14 cellular contexts compared by ENCODE assay signal in genomic region chr3:38327335-38328009, GRCh38. TPM values are rescaled to one million over a fixed set of nuclear protein-coding genes. Genes with fewer than 3 reads are reported as not detected.
DNase-seq lines count a peak whose midpoint lies in the region; ATAC-seq and TF ChIP-seq lines count a peak whose summit lies in the region.
"Had no signal": no experiment of that assay in that cellular context is flagged by ENCODE, and none has a peak within 500 bp of the region (broad histone marks: within the 10 kb centered on the region; RNA-seq: fewer than 3 reads in every experiment).

No MANE protein-coding gene starts in this region.

- no peak for TF ChIP-seq CTCF in smooth muscle cell (IDR thresholded peaks at IDR 0.05; ENCODE audit: borderline replicate concordance, insufficient read depth, poor library complexity, severe bottlenecking)
- TF ChIP-seq CTCF in psoas muscle (IDR thresholded peaks at IDR 0.05): no peak
- TF ChIP-seq CTCF in colonic mucosa (IDR thresholded peaks at IDR 0.05): no peak

- intact Hi-C loops in activated CD4-positive, alpha-beta T cell treated with anti-CD3 and anti-CD28 coated beads for 36 hours (cut with DNase I, micrococcal nuclease): no loop called here
- intact Hi-C loops in psoas muscle (cut with DNase I): no loop called here
- intact Hi-C loops in colonic mucosa (cut with DNase I): no loop called here

- H3F3A ChIP-seq in smooth muscle cell (ENCODE audit: low read depth): no peaks in the 10 kb centered on the region

- POLR2A ChIA-PET in activated CD4-positive, alpha-beta T cell treated with anti-CD3 and anti-CD28 coated beads for 36 hours (lab: Charles Lee): no interaction called here

- no peaks in the 10 kb centered on the region for H3K36me3 Mint-ChIP-seq in activated CD4-positive, alpha-beta T cell treated with anti-CD3 and anti-CD28 coated beads for 36 hours (ENCODE audit: low read depth)

- DNase-seq in activated CD4-positive, alpha-beta T cell treated with anti-CD3 and anti-CD28 coated beads for 36 hours: no peak
- DNase-seq in activated CD4-positive, alpha-beta T cell treated with anti-CD3 and anti-CD28 coated beads, Interleukin-2, amount 50 U/mL, for 4 hours: no peak
- peak; percentile 59 for DNase-seq in RKO (ENCODE audit: low spot score)
- DNase-seq in epithelial cell of prostate (ENCODE audit: low read depth, low spot score): peak; percentile 69
- DNase-seq in smooth muscle cell (lab: John Stamatoyannopoulos, UW; ENCODE audit: unreplicated experiment): no peak
- no peak for DNase-seq in psoas muscle
- no peak for DNase-seq in NCI-H1105 treated with DMSO at 0.1 percent for 48 hours (lab: John Stamatoyannopoulos, UW)
- no peak for DNase-seq in colonic mucosa
- DNase-seq: activated CD4-positive, alpha-beta T cell treated with anti-CD3 and anti-CD28 coated beads, Interleukin-2, amount 50 U/mL, for 48 hours; effector CD4-positive, alpha-beta T cell; midbrain; NCI-H1694 had no signal

- H3K9me3 ChIP-seq in smooth muscle cell (replicated peaks; ENCODE audit: low read depth): no peaks in the 10 kb centered on the region
- H3K9me3 ChIP-seq in psoas muscle: no peaks in the 10 kb centered on the region
- H3K9me3 ChIP-seq in colonic mucosa: no peaks in the 10 kb centered on the region
- H3K9me3 ChIP-seq: tibial artery had no signal

- ATAC-seq in activated CD4-positive, alpha-beta T cell treated with anti-CD3 and anti-CD28 coated beads for 36 hours: peak; percentile 83
- no peak for ATAC-seq in psoas muscle

- H3K79me2 ChIP-seq in smooth muscle cell (ENCODE audit: low read depth): no peaks in the 10 kb centered on the region

- no peaks in the 10 kb centered on the region for H3K9me3 Mint-ChIP-seq in activated CD4-positive, alpha-beta T cell treated with anti-CD3 and anti-CD28 coated beads for 36 hours (ENCODE audit: low read depth)

- H3K27me3 ChIP-seq in smooth muscle cell (ENCODE audit: low read depth) (no peaks in the 10 kb centered on the region), psoas muscle (ENCODE audit: insufficient read depth in 3 of 3, low read length in 2 of 3) (no peaks in the 10 kb centered on the region), colonic mucosa (no peaks in the 10 kb centered on the region)

- peaks cover 3% of the 10 kb centered on the region for H3K4me1 Mint-ChIP-seq in activated CD4-positive, alpha-beta T cell treated with anti-CD3 and anti-CD28 coated beads for 36 hours

- H3K9ac ChIP-seq in smooth muscle cell (ENCODE audit: low read depth): no peak overlapping the region
- H3K9ac ChIP-seq in colonic mucosa (ENCODE audit: low read depth in 2 of 2, low read length in 2 of 2): no peak overlapping the region

- CTCF ChIA-PET in activated CD4-positive, alpha-beta T cell treated with anti-CD3 and anti-CD28 coated beads for 36 hours (lab: Charles Lee): interaction anchor here (0.8 to 1.1 kb wide), 2 partner anchors 18 to 296 kb away, joined by 3 read pairs; no protein-coding TSS in a partner anchor

- H3K36me3 ChIP-seq in smooth muscle cell (ENCODE audit: low read depth) (no peaks in the 10 kb centered on the region), psoas muscle (ENCODE audit: insufficient read depth in 1 of 2, low read depth in 1 of 2) (no peaks in the 10 kb centered on the region), colonic mucosa (no peaks in the 10 kb centered on the region)
- H3K36me3 ChIP-seq: tibial artery had no signal

- no peak overlapping the region for H2AFZ ChIP-seq in smooth muscle cell (ENCODE audit: low read depth)

- no peak overlapping the region for H3K27ac Mint-ChIP-seq in activated CD4-positive, alpha-beta T cell treated with anti-CD3 and anti-CD28 coated beads for 36 hours

- H3K4me3 Mint-ChIP-seq in activated CD4-positive, alpha-beta T cell treated with anti-CD3 and anti-CD28 coated beads for 36 hours: no peak overlapping the region

- H3K4me2 ChIP-seq in smooth muscle cell: no peak overlapping the region
- H3K4me2 ChIP-seq: A549 had no signal

- peak overlapping the region; percentile 51 for H3K27ac ChIP-seq in epithelial cell of prostate
- H3K27ac ChIP-seq in smooth muscle cell (ENCODE audit: low read depth): peak overlapping the region; percentile 52
- H3K27ac ChIP-seq in psoas muscle: no peak overlapping the region
- H3K27ac ChIP-seq in colonic mucosa: no peak overlapping the region
- H3K27ac ChIP-seq: A549, tibial artery had no signal

- no peaks in the 10 kb centered on the region for H3K27me3 Mint-ChIP-seq in activated CD4-positive, alpha-beta T cell treated with anti-CD3 and anti-CD28 coated beads for 36 hours

- H4K20me1 ChIP-seq in smooth muscle cell (ENCODE audit: low read depth): no peaks in the 10 kb centered on the region

- no peaks in the 10 kb centered on the region for H3K4me1 ChIP-seq in smooth muscle cell (ENCODE audit: low read depth)
- no peaks in the 10 kb centered on the region for H3K4me1 ChIP-seq in psoas muscle
- no peaks in the 10 kb centered on the region for H3K4me1 ChIP-seq in colonic mucosa
- H3K4me1 ChIP-seq: tibial artery had no signal

- H3K4me3 ChIP-seq in smooth muscle cell (no peak overlapping the region), psoas muscle (no peak overlapping the region), colonic mucosa (no peak overlapping the region)
- H3K4me3 ChIP-seq: A549, tibial artery had no signal

RNA-seq across cellular contexts. Expression of gene XYLB, which starts 19.1 kb away (rescaled TPM):
- 1 to 10 TPM; 5.0 to 5.3 TPM for total RNA-seq in activated CD4-positive, alpha-beta T cell treated with anti-CD3 and anti-CD28 coated beads for 36 hours
- total RNA-seq in smooth muscle cell: 0.40 and 2.0 TPM in 2 replicates
- polyA plus RNA-seq in smooth muscle cell: 0.61 and 1.5 TPM in 2 replicates
- 1 to 10 TPM in 3 of 4 donors, under 1 TPM in 1; 0.78 to 1.3 (median 1.3) TPM for total RNA-seq in psoas muscle
- under 1 TPM; 0.11 to 0.42 (median 0.34) TPM for polyA plus RNA-seq in psoas muscle
- 10 to 100 TPM; 13.4 to 17.4 TPM for total RNA-seq in colonic mucosa

RNA-seq across cellular contexts. Expression of gene SLC22A14, which starts 45.4 kb away (rescaled TPM):
- not detected for total RNA-seq in activated CD4-positive, alpha-beta T cell treated with anti-CD3 and anti-CD28 coated beads for 36 hours
- total RNA-seq in smooth muscle cell (0.09 and 0.54 TPM in 2 replicates), psoas muscle (under 1 TPM; 0.08 to 0.64 (median 0.23) TPM), colonic mucosa (under 1 TPM; 0.11 to 0.44 TPM)
- polyA plus RNA-seq in smooth muscle cell (0.66 and 0.84 TPM in 2 replicates), psoas muscle (under 1 TPM; 0.18 to 0.31 (median 0.26) TPM)

Comparison
In these comparisons a context has a peak if more than half of its experiments do, and no peak if none do; other contexts are left out.
1. DNase-seq: peak in RKO (single experiment) and epithelial cell of prostate (single experiment); none in activated CD4-positive, alpha-beta T cell treated with anti-CD3 and anti-CD28 coated beads for 36 hours (single experiment), activated CD4-positive, alpha-beta T cell treated with anti-CD3 and anti-CD28 coated beads, Interleukin-2, amount 50 U/mL, for 4 hours (0 of 2), smooth muscle cell (single experiment), psoas muscle (0 of 2), NCI-H1105 treated with DMSO at 0.1 percent for 48 hours (single experiment) and colonic mucosa (single experiment).
2. H3K27ac ChIP-seq: peak in epithelial cell of prostate (single experiment) and smooth muscle cell (single experiment); none in psoas muscle (single experiment) and colonic mucosa (single experiment).